24 cellular contexts compared by ENCODE assay signal in genomic region chr13:33651766-33652165, GRCh38.
"Had no signal": no experiment of that assay in that cellular context is flagged by ENCODE, and none has a peak within 500 bp of the region (broad histone marks: within the 10 kb centered on the region; RNA-seq: fewer than 3 reads in every experiment).

No MANE protein-coding gene starts in this region.

- H3K9ac ChIP-seq: KMS-11 had no signal

- H3K36me3 ChIP-seq: Peyer's patch, SJSA1 had no signal

- H3K27ac Mint-ChIP-seq: IgD-negative memory B cell had no signal

- H3K4me3 ChIP-seq: K562, Peyer's patch, SJSA1, SK-N-MC had no signal

- H3K27ac ChIP-seq: HL-60, KMS-11, Peyer's patch, SJSA1, SK-N-MC had no signal

- H3K9me3 Mint-ChIP-seq: IgD-negative memory B cell had no signal

- H3K36me3 Mint-ChIP-seq: IgD-negative memory B cell had no signal

- ATAC-seq: K562, PC-3, Right ventricle myocardium inferior had no signal

- H3K4me2 ChIP-seq: KMS-11 had no signal

- H3K4me1 ChIP-seq: Peyer's patch had no signal

- H3K9me3 ChIP-seq: Peyer's patch, SJSA1 had no signal

- H3K4me3 Mint-ChIP-seq: IgD-negative memory B cell had no signal

- H3K4me1 Mint-ChIP-seq: IgD-negative memory B cell had no signal

- H3K27me3 ChIP-seq: Peyer's patch, SJSA1 had no signal

- DNase-seq: Kasumi-1, MM.1S, NCI-H1092 treated with DMSO at 0.1 percent for 48 hours, NCI-H1436, NCI-H187, NCI-H2029, NCI-H2081 treated with DMSO at 0.1 percent for 48 hours, NCI-H2171, NCI-H226, NCI-H446, NCI-H510A, NCI-H524 treated with DMSO at 0.1 percent for 48 hours, NCI-H69, NCI-H774, PC-3, Peyer's patch, SIG-M5 had no signal

- FAIRE-seq: K562 had no signal

- H3K27me3 Mint-ChIP-seq: IgD-negative memory B cell had no signal
